In genomic region chr14:72535485-72535884, GRCh38 we compare ENCODE assay signal across 14 cellular contexts.
DNase-seq lines count a peak whose midpoint lies in the region; ATAC-seq and TF ChIP-seq lines count a peak whose summit lies in the region.
"Had no signal": no experiment of that assay in that cellular context is flagged by ENCODE, and none has a peak within 500 bp of the region (broad histone marks: within the 10 kb centered on the region; RNA-seq: fewer than 3 reads in every experiment).

No MANE protein-coding gene starts in this region.

- POLR2A ChIA-PET in activated B cell treated with CpG ODN at 0.5 μM for 24 hours (lab: Charles Lee), result interaction anchor here (2.2 kb wide), 1 partner anchor 10 kb away, joined by 7 read pairs; no protein-coding TSS in a partner anchor

- H4K20me1 ChIP-seq in BLaER1, result no peaks in the 10 kb centered on the region

- H3K9me3 ChIP-seq in BLaER1, result peaks cover 45% of the 10 kb centered on the region
- H3K9me3 ChIP-seq in prostate gland, result peaks cover 5% of the 10 kb centered on the region

- H3K4me3 Mint-ChIP-seq in activated B cell treated with CpG ODN at 0.5 μM for 24 hours, result peak overlapping the region; percentile 49
- H3K4me3 Mint-ChIP-seq: dendritic cell treated with granulocyte-macrophage colony-stimulating factor and Interleukin-4, amounts not matched to agents 40 ng/mL and 50 ng/mL, for 4 days had no signal

- TF ChIP-seq CTCF in activated B cell treated with CpG ODN at 0.5 μM for 24 hours (IDR thresholded peaks at IDR 0.05) (no peak), prostate gland (IDR thresholded peaks at IDR 0.05) (no peak), coronary artery (IDR thresholded peaks at IDR 0.05) (no peak)

- H3K36me3 ChIP-seq in BLaER1 (no peaks in the 10 kb centered on the region), prostate gland (no peaks in the 10 kb centered on the region)
- H3K36me3 ChIP-seq: gastroesophageal sphincter had no signal

- CTCF ChIA-PET in activated B cell treated with CpG ODN at 0.5 μM for 24 hours (lab: Charles Lee), result no interaction called here

- peak overlapping the region; percentile 24; the same call in 1 of the 2 replicates for H3K27ac ChIP-seq in BLaER1
- H3K27ac ChIP-seq in prostate gland, result no peak overlapping the region
- H3K27ac ChIP-seq in coronary artery, result no peak overlapping the region
- H3K27ac ChIP-seq: C4-2B, gastroesophageal sphincter had no signal

- H3K9me3 Mint-ChIP-seq in activated B cell treated with CpG ODN at 0.5 μM for 24 hours, result peaks cover 21% of the 10 kb centered on the region

- H3K27ac Mint-ChIP-seq in activated B cell treated with CpG ODN at 0.5 μM for 24 hours, result peak overlapping the region; percentile 2
- H3K27ac Mint-ChIP-seq: activated T-helper 2 cell treated with anti-CD3 and anti-CD28 coated beads, Interferon-gamma antibody, Interleukin-2, Interleukin-4, amounts not matched to agents 10 μg/mL and 5 μg/mL and 100 μg/mL, durations not matched to agents 14 hours and 24 hours and 36 hours; dendritic cell treated with granulocyte-macrophage colony-stimulating factor and Interleukin-4, amounts not matched to agents 40 ng/mL and 50 ng/mL, for 4 days had no signal

- no peak overlapping the region for H3K9ac ChIP-seq in BLaER1

- WGBS in prostate gland, result 72% methylated on average over 1 of the region's 1 CpG

- peak overlapping the region; percentile 77 for H3K4me2 ChIP-seq in BLaER1

- DNase-seq in activated B cell treated with CpG ODN at 0.5 μM for 24 hours (no peak), prostate gland (ENCODE audit: low spot score) (no peak), hypothalamus (lab: John Stamatoyannopoulos, UW) (no peak), coronary artery (ENCODE audit: low spot score) (no peak), ureter (ENCODE audit: low spot score) (no peak)
- DNase-seq: right cardiac atrium had no signal

- H3K27me3 Mint-ChIP-seq in activated B cell treated with CpG ODN at 0.5 μM for 24 hours, result no peaks in the 10 kb centered on the region

- H3K27me3 ChIP-seq in BLaER1 (no peaks in the 10 kb centered on the region), prostate gland (replicated peaks; ENCODE audit: insufficient read depth) (no peaks in the 10 kb centered on the region)
- H3K27me3 ChIP-seq: gastroesophageal sphincter had no signal

- peaks cover 15% of the 10 kb centered on the region for H3K36me3 Mint-ChIP-seq in activated B cell treated with CpG ODN at 0.5 μM for 24 hours (ENCODE audit: low read depth)

- ATAC-seq in GM18502 (IDR thresholded peaks at IDR 0.05; ENCODE audit: poor library complexity, unreplicated experiment), result peak; percentile 65
- peak; percentile 68 for ATAC-seq in HG03565 (IDR thresholded peaks at IDR 0.05; ENCODE audit: unreplicated experiment)
- peak; percentile 90 for ATAC-seq in activated B cell treated with CpG ODN at 0.5 μM for 24 hours (ENCODE audit: low read depth)
- ATAC-seq: gastroesophageal sphincter, right cardiac atrium had no signal

- no peak for TF ChIP-seq POLR2A in prostate gland (IDR thresholded peaks at IDR 0.05)

- H3K4me3 ChIP-seq in BLaER1 (no peak overlapping the region), prostate gland (no peak overlapping the region), coronary artery (no peak overlapping the region)
- H3K4me3 ChIP-seq: gastroesophageal sphincter, lung had no signal

- peaks cover 85% of the 10 kb centered on the region for H3K4me1 Mint-ChIP-seq in activated B cell treated with CpG ODN at 0.5 μM for 24 hours

- H3K4me1 ChIP-seq in BLaER1 (peaks cover 52% of the 10 kb centered on the region), prostate gland (replicated peaks) (no peaks in the 10 kb centered on the region)
- H3K4me1 ChIP-seq: gastroesophageal sphincter had no signal

- intact Hi-C loops in activated B cell treated with CpG ODN at 0.5 μM for 24 hours (cut with micrococcal nuclease) (loop anchor here (1.0 kb wide), 1 partner anchor 359 kb away; the partner anchor contains the start of gene DPF3), prostate gland (cut with DNase I) (no loop called here)
